In the genomic region with DNA sequence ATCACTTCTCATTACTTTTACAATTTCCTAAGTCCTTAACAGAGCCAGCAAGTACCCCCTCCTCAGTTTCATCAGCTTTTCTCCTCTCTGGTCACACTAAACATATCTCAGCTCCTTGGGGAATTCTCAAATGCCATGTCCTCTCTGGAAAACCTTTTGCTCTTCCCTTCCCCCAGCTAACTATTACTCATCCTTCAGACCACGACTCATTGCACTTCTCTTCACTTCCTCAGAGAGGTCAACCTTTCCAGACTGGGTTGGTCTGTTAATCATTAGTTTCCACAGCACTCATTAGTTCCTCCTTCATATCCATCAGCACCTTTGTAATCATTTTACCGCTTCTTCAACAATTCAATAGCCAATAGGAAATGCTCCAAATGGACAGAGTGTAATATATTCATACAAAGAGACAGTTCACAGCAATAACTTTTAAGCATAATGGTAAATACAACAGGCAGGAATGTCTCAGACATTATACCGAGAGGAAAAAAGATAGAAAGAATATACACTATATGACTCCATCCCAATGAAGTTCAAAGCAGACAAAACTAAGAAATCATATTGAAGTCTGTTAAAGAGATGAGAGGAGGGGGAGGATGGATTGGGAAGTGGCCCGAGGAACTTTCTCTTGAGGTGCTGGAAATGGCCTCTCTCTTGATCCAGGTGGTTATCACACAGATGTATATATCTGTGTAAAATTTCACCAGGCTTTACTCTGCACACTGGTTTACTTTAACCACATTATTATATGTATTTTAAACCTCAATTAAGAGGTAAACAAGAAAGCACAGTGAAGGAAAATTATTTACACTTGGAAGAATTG, we compare ENCODE assay signal across 2 cellular contexts.
TF ChIP-seq lines count a peak whose summit lies in the region.

No MANE protein-coding gene starts in this region.

TF ChIP-seq in HCT116, 20 proteins besides CTCF, POLR2A, EP300 and RAD21 (continued from another document):
- TF ChIP-seq JUND (IDR thresholded peaks at IDR 0.05) (peak; percentile 78), EZH2phosphoT487 (IDR thresholded peaks at IDR 0.05; ENCODE audit: borderline replicate concordance) (no peak), ZFX (IDR thresholded peaks at IDR 0.05) (no peak), ZNF274 (IDR thresholded peaks at IDR 0.05; ENCODE audit: low read depth, low read length) (no peak), SIN3A (IDR thresholded peaks at IDR 0.05; ENCODE audit: low read depth) (no peak), FOSL1 (IDR thresholded peaks at IDR 0.05; ENCODE audit: low read depth) (peak; percentile 81), SRF (IDR thresholded peaks at IDR 0.05; ENCODE audit: low read depth) (peak; percentile 39; the same call in 1 of the 2 replicates), CBX3 (IDR thresholded peaks at IDR 0.05; ENCODE audit: low read depth) (peak; percentile 80; the same call in 1 of the 2 replicates), SP1 (IDR thresholded peaks at IDR 0.05; ENCODE audit: low read depth) (peak; percentile 90), CEBPB (IDR thresholded peaks at IDR 0.05; ENCODE audit: low read depth) (peak; percentile 73), EGR1 (IDR thresholded peaks at IDR 0.05; ENCODE audit: low read depth) (no peak), ELF1 (IDR thresholded peaks at IDR 0.05; ENCODE audit: borderline replicate concordance, low read depth) (no peak), YY1 (IDR thresholded peaks at IDR 0.05; ENCODE audit: extremely low read depth, insufficient replicate concordance, low read depth, low read length) (no peak)
- TF ChIP-seq, protein P1, sequence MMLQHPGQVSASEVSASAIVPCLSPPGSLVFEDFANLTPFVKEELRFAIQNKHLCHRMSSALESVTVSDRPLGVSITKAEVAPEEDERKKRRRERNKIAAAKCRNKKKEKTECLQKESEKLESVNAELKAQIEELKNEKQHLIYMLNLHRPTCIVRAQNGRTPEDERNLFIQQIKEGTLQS (IDR thresholded peaks at IDR 0.05) = no peak
- TF ChIP-seq, protein P2, sequence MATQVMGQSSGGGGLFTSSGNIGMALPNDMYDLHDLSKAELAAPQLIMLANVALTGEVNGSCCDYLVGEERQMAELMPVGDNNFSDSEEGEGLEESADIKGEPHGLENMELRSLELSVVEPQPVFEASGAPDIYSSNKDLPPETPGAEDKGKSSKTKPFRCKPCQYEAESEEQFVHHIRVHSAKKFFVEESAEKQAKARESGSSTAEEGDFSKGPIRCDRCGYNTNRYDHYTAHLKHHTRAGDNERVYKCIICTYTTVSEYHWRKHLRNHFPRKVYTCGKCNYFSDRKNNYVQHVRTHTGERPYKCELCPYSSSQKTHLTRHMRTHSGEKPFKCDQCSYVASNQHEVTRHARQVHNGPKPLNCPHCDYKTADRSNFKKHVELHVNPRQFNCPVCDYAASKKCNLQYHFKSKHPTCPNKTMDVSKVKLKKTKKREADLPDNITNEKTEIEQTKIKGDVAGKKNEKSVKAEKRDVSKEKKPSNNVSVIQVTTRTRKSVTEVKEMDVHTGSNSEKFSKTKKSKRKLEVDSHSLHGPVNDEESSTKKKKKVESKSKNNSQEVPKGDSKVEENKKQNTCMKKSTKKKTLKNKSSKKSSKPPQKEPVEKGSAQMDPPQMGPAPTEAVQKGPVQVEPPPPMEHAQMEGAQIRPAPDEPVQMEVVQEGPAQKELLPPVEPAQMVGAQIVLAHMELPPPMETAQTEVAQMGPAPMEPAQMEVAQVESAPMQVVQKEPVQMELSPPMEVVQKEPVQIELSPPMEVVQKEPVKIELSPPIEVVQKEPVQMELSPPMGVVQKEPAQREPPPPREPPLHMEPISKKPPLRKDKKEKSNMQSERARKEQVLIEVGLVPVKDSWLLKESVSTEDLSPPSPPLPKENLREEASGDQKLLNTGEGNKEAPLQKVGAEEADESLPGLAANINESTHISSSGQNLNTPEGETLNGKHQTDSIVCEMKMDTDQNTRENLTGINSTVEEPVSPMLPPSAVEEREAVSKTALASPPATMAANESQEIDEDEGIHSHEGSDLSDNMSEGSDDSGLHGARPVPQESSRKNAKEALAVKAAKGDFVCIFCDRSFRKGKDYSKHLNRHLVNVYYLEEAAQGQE (IDR thresholded peaks at IDR 0.05; ENCODE audit: low read depth) = no peak
- TF ChIP-seq, protein P3, sequence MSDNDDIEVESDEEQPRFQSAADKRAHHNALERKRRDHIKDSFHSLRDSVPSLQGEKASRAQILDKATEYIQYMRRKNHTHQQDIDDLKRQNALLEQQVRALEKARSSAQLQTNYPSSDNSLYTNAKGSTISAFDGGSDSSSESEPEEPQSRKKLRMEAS (IDR thresholded peaks at IDR 0.05) = peak; percentile 54

TF ChIP-seq in WTC11, 78 proteins besides CTCF, POLR2A, EP300 and RAD21 (continued from another document):
- TF ChIP-seq, protein P4, sequence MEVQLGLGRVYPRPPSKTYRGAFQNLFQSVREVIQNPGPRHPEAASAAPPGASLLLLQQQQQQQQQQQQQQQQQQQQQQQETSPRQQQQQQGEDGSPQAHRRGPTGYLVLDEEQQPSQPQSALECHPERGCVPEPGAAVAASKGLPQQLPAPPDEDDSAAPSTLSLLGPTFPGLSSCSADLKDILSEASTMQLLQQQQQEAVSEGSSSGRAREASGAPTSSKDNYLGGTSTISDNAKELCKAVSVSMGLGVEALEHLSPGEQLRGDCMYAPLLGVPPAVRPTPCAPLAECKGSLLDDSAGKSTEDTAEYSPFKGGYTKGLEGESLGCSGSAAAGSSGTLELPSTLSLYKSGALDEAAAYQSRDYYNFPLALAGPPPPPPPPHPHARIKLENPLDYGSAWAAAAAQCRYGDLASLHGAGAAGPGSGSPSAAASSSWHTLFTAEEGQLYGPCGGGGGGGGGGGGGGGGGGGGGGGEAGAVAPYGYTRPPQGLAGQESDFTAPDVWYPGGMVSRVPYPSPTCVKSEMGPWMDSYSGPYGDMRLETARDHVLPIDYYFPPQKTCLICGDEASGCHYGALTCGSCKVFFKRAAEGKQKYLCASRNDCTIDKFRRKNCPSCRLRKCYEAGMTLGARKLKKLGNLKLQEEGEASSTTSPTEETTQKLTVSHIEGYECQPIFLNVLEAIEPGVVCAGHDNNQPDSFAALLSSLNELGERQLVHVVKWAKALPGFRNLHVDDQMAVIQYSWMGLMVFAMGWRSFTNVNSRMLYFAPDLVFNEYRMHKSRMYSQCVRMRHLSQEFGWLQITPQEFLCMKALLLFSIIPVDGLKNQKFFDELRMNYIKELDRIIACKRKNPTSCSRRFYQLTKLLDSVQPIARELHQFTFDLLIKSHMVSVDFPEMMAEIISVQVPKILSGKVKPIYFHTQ (CRISPR knock-in tag; IDR thresholded peaks at IDR 0.05) = no peak
- TF ChIP-seq FOXP1 (CRISPR knock-in tag; IDR thresholded peaks at IDR 0.05; ENCODE audit: borderline replicate concordance) (no peak), ZBTB21 (CRISPR knock-in tag; IDR thresholded peaks at IDR 0.05; ENCODE audit: borderline replicate concordance) (no peak), ELF4 (CRISPR knock-in tag; IDR thresholded peaks at IDR 0.05; ENCODE audit: low read depth) (no peak), JUN (CRISPR knock-in tag; IDR thresholded peaks at IDR 0.05) (no peak), ZNF138 (CRISPR knock-in tag; conservative IDR thresholded peaks at IDR 0.05) (no peak), TEAD1 (CRISPR knock-in tag; IDR thresholded peaks at IDR 0.05) (no peak), RORB (CRISPR knock-in tag; IDR thresholded peaks at IDR 0.05) (no peak), ESRRA (CRISPR knock-in tag; IDR thresholded peaks at IDR 0.05; ENCODE audit: borderline replicate concordance) (no peak)
- TF ChIP-seq, protein P5, sequence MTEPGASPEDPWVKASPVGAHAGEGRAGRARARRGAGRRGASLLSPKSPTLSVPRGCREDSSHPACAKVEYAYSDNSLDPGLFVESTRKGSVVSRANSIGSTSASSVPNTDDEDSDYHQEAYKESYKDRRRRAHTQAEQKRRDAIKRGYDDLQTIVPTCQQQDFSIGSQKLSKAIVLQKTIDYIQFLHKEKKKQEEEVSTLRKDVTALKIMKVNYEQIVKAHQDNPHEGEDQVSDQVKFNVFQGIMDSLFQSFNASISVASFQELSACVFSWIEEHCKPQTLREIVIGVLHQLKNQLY (CRISPR knock-in tag; IDR thresholded peaks at IDR 0.05) = no peak
